Comparison of ENCODE assay signal across 8 cellular contexts in genomic region chr17:8223356-8224063, GRCh38. TPM values are rescaled to one million over a fixed set of nuclear protein-coding genes. Genes with fewer than 3 reads are reported as not detected.
DNase-seq lines count a peak whose midpoint lies in the region; ATAC-seq and TF ChIP-seq lines count a peak whose summit lies in the region.

No MANE protein-coding gene starts in this region.

- peak overlapping the region; percentile 90 to 96 (median 92) for H3K27ac ChIP-seq in body of pancreas

- no peaks in the 10 kb centered on the region for H3K9me3 Mint-ChIP-seq in T-helper 1 cell treated with Interleukin-12 subunit alpha and Interleukin-12 subunit beta and Interleukin-4 antibody, amounts not matched to agents 30 μg/mL and 1 μg/mL, for 36 hours

- H3K27me3 ChIP-seq in body of pancreas, result no peaks in the 10 kb centered on the region

- intact Hi-C loops in body of pancreas (cut with DNase I), result no loop called here

- H3K4me1 Mint-ChIP-seq in T-helper 1 cell treated with Interleukin-12 subunit alpha and Interleukin-12 subunit beta and Interleukin-4 antibody, amounts not matched to agents 30 μg/mL and 1 μg/mL, for 36 hours (ENCODE audit: low read depth), result peaks cover 48% of the 10 kb centered on the region

- ATAC-seq in body of pancreas (peak; percentile 1), GM18498 (IDR thresholded peaks at IDR 0.05; ENCODE audit: unreplicated experiment) (no peak)

- H3K36me3 ChIP-seq in body of pancreas (replicated peaks in 1 of 2; ENCODE audit: insufficient read depth in 1 of 2, low read depth in 2 of 2), result no peaks in the 10 kb centered on the region

- H3K4me3 ChIP-seq in body of pancreas, result peak overlapping the region; percentile 4 to 20

- no peaks in the 10 kb centered on the region for H3K9me3 ChIP-seq in body of pancreas

- TF ChIP-seq CTCF in body of pancreas (IDR thresholded peaks at IDR 0.05), result peak in 4 of 7 experiments; percentile 6 to 31 (median 11)

- H3K27ac Mint-ChIP-seq in T-helper 1 cell treated with Interleukin-12 subunit alpha and Interleukin-12 subunit beta and Interleukin-4 antibody, amounts not matched to agents 30 μg/mL and 1 μg/mL, for 36 hours, result peak overlapping the region; percentile 99

- peak; percentile 39 to 56 for DNase-seq in NCI-H526 (lab: John Stamatoyannopoulos, UW)
- no peak for DNase-seq in NCI-H526 treated with DMSO at 0.1 percent for 48 hours (lab: John Stamatoyannopoulos, UW)
- peak; percentile 53 for DNase-seq in LoVo (ENCODE audit: low spot score)
- peak; percentile 66 to 77 (median 69) for DNase-seq in body of pancreas
- peak; percentile 57 for DNase-seq in inferior parietal cortex (ENCODE audit: extremely low spot score)
- DNase-seq in stimulated activated CD4-positive, alpha-beta T cell treated with anti-CD3 and anti-CD28 coated beads, Interleukin-12 subunit alpha, Interleukin-12 subunit beta, amount 100 ng/mL, for 4 hours, result peak; percentile 58

- peaks cover 3% of the 10 kb centered on the region for H3K27me3 Mint-ChIP-seq in T-helper 1 cell treated with Interleukin-12 subunit alpha and Interleukin-12 subunit beta and Interleukin-4 antibody, amounts not matched to agents 30 μg/mL and 1 μg/mL, for 36 hours (ENCODE audit: low read depth)

- peaks cover 38% of the 10 kb centered on the region for H3K4me1 ChIP-seq in body of pancreas

- 4 to 11% methylated on average over 11 to 27 of the region's 27 CpGs for WGBS in body of pancreas, 2 donors

- peaks cover 30% of the 10 kb centered on the region for H3K36me3 Mint-ChIP-seq in T-helper 1 cell treated with Interleukin-12 subunit alpha and Interleukin-12 subunit beta and Interleukin-4 antibody, amounts not matched to agents 30 μg/mL and 1 μg/mL, for 36 hours (ENCODE audit: low read depth)

- peak overlapping the region; percentile 90 for H3K4me3 Mint-ChIP-seq in T-helper 1 cell treated with Interleukin-12 subunit alpha and Interleukin-12 subunit beta and Interleukin-4 antibody, amounts not matched to agents 30 μg/mL and 1 μg/mL, for 36 hours

- TF ChIP-seq POLR2A in body of pancreas (IDR thresholded peaks at IDR 0.05), result peak in 1 of 3 donors; percentile 28

RNA-seq across cellular contexts. Expression of gene AURKB, which starts 13.1 kb away (rescaled TPM):
- not detected for total RNA-seq in body of pancreas

RNA-seq across cellular contexts. Expression of gene CTC1, which starts 24.3 kb away (rescaled TPM):
- total RNA-seq in body of pancreas, result 10 to 100 TPM; 25.7 to 49.1 TPM

RNA-seq across cellular contexts. Expression of gene PFAS, which starts 25.6 kb away (rescaled TPM):
- total RNA-seq in body of pancreas, result 10 to 100 TPM in 1 of 2 donors, 1 to 10 TPM in 1; 9.9 to 33.0 TPM

RNA-seq across cellular contexts. Expression of gene BORCS6, which starts 33.5 kb away (rescaled TPM):
- 10 to 100 TPM; 11.9 to 16.2 TPM for total RNA-seq in body of pancreas

RNA-seq across cellular contexts. Expression of gene TMEM107, which starts 47.3 kb away (rescaled TPM):
- total RNA-seq in body of pancreas, result 10 to 100 TPM in 1 of 2 donors, 1 to 10 TPM in 1; 7.6 to 12.7 TPM
